1 cellular context compared by ENCODE assay signal in the genomic region with DNA sequence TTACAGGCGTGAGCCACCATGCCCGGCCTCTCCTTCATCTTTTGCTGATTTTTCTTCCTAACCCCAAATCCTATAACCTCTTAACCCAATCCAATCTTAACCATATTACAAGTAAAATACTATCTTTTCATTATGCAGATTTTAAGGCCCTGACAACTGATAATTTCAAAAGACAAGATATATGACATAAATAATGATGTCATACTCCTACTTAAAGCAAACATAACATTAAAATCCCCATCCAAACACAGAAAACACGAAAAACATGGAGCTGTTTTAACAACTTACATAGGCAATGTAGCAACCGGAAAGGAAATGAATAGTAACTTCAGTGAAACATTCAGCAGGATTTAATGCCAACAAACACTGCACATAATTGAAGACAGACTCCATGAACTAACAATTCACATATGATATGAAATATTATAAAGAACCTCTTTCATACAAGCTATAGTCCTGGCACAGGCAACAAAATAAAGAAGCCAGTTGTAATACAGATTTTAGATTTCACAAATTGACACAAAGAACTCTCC.
TF ChIP-seq lines count a peak whose summit lies in the region.

No MANE protein-coding gene starts in this region.

TF ChIP-seq in HepG2, 621 proteins besides CTCF, POLR2A, EP300 and RAD21:
- TF ChIP-seq ATF7 (IDR thresholded peaks at IDR 0.05) (peak; percentile 95), ATF7 (CRISPR knock-in tag; IDR thresholded peaks at IDR 0.05) (no peak)
- TF ChIP-seq, protein P1, sequence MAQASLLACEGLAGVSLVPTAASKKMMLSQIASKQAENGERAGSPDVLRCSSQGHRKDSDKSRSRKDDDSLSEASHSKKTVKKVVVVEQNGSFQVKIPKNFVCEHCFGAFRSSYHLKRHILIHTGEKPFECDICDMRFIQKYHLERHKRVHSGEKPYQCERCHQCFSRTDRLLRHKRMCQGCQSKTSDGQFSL (CRISPR knock-in tag; IDR thresholded peaks at IDR 0.05), result no peak
